In genomic region chr20:25178563-25179438, GRCh38 we compare ENCODE assay signal across 8 cellular contexts. TPM values are rescaled to one million over a fixed set of nuclear protein-coding genes. Genes with fewer than 3 reads are reported as not detected.
DNase-seq lines count a peak whose midpoint lies in the region; ATAC-seq, FAIRE-seq and TF ChIP-seq lines count a peak whose summit lies in the region.

No MANE protein-coding gene starts in this region.

- CTCF ChIA-PET in BJ (lab: Yijun Ruan, JAX): interaction anchor here (0.5 to 3.0 kb wide), 17 partner anchors 8 to 268 kb away, joined by 3 to 16 read pairs (median 4); partner anchors contain the start of gene ENTPD6

- no peak overlapping the region for H3K4me3 ChIP-seq in BJ (ENCODE audit: low read depth, low read length)
- H3K4me3 ChIP-seq in WI38 (ENCODE audit: low read depth, low read length): no peak overlapping the region

- no peak for ATAC-seq in GM21576 (IDR thresholded peaks at IDR 0.05; ENCODE audit: unreplicated experiment)

- no peaks in the 10 kb centered on the region; the same call in 1 of the 2 replicates for H3K27me3 ChIP-seq in BJ (ENCODE audit: control insufficient read depth, insufficient read depth, low read length)

- in situ Hi-C loops in GM13976 (cut with MboI; ENCODE audit: low sequenced_read_pairs, unreplicated experiment): loop anchor here (10.0 to 25.0 kb wide), 3 partner anchors 104 to 208 kb away; partner anchors contain the start of genes ABHD12 and APMAP

- H3K36me3 ChIP-seq in BJ (ENCODE audit: control insufficient read depth, insufficient read depth, low read length): no peaks in the 10 kb centered on the region

- FAIRE-seq in frontal cortex (lab: Jason Lieb, UNC): peak; percentile 72

- peak; percentile 77 for TF ChIP-seq CTCF in BJ (IDR thresholded peaks at IDR 0.05; ENCODE audit: insufficient read depth, low read depth, low read length)
- peak; percentile 79 for TF ChIP-seq CTCF in GM13976 (IDR thresholded peaks at IDR 0.05; ENCODE audit: borderline replicate concordance, control extremely low read depth, extremely low read depth, insufficient read depth, missing control alignments)
- peak; percentile 85 for TF ChIP-seq CTCF in WI38 (IDR thresholded peaks at IDR 0.05; ENCODE audit: low read depth, low read length)

- DNase-seq in BJ (ENCODE audit: low read depth) (peak; percentile 55), GM13976 (ENCODE audit: low spot score) (peak; percentile 63), NCI-H2029 (lab: John Stamatoyannopoulos, UW) (peak; percentile 56), frontal cortex (ENCODE audit: low spot score in 2 of 2) (peak; percentile 54 to 61), pulmonary artery endothelial cell (ENCODE audit: low read depth, low spot score) (peak; percentile 19), mesenteric fat pad (ENCODE audit: low spot score) (no peak)

- POLR2A ChIA-PET in BJ (lab: Charles Lee): interaction anchor here (1.0 kb wide), 1 partner anchor 17 kb away, joined by 3 read pairs; the partner anchor contains the start of gene ENTPD6

RNA-seq across cellular contexts. Expression of gene ENTPD6, which starts 16.7 kb away (rescaled TPM):
- 53.1 and 70.8 TPM in 2 replicates for polyA plus RNA-seq in BJ (2011; rRNA removed)
- 26.9 and 39.2 TPM in 2 replicates for polyA minus RNA-seq in BJ (2011; rRNA and poly(A)+ RNA removed)
- total RNA-seq in frontal cortex (48.5 TPM), pulmonary artery endothelial cell (56.3 and 68.0 TPM in 2 replicates), mesenteric fat pad (54.3 TPM)
